Comparison of ENCODE assay signal across 19 cellular contexts in the genomic region with DNA sequence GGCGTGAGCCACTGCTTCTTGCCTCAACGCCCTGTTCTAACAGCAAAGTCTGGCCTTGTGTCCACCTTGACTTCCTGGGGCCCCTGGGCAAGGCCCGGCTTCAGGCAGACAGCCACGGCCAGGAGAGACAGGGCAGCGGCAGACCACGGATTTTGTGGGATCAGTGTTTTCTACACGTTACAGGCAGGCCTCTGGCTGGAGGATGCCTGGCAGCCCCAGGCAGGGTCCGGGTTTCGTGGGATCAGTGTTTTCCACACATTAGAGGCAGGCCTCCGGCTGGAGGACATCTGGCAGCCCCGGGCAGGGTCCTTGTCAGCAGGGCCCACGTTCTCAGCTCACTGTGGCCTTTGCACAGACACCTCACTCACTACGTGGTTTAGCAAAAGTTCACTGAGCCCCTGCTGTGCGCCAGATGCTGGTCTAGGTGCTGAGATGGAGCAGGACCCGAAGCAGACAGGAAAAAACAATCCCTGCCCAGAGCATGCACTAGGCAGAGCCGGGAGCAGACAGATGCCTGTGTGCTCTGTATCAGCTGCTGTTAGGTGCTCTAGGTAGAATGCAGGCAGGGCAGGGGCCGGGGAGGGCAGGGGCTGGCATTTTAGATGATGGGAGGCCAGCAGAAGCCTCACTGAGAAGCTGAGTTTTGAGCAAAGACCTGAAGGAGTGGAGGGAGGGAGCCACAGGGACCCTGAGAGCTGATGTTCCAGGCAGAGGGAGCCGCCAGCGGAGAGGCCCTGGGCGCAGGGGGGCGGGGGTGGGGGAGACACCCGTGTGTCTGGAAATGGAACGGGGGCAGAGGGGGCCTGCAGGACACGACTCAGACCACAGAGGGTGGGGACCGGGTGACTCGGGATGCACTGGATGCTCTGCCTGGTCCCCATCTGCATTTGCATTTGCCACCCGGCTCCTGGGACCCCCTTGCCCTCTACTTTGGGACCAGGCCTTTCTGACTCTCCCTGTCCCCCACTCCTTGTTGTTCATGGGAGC. TPM values are rescaled to one million over a fixed set of nuclear protein-coding genes. Genes with fewer than 3 reads are reported as not detected.
DNase-seq lines count a peak whose midpoint lies in the region; ATAC-seq and TF ChIP-seq lines count a peak whose summit lies in the region.
"Had no signal": no experiment of that assay in that cellular context is flagged by ENCODE, and none has a peak within 500 bp of the region (broad histone marks: within the 10 kb centered on the region; RNA-seq: fewer than 3 reads in every experiment).

No MANE protein-coding gene starts in this region.

- TF ChIP-seq CTCF in WTC11 (IDR thresholded peaks at IDR 0.05) (no peak), mesothelial cell of epicardium (IDR thresholded peaks at IDR 0.05; ENCODE audit: unreplicated experiment) (no peak)

- H3K27ac Mint-ChIP-seq in WTC11 = peak overlapping the region; percentile 68; the same call in 1 of the 2 replicates
- peak overlapping the region; percentile 81 for H3K27ac Mint-ChIP-seq in mesothelial cell of epicardium
- H3K27ac Mint-ChIP-seq: B cell; CD4-positive, alpha-beta memory T cell had no signal

- H3K9me3 Mint-ChIP-seq in WTC11 (no peaks in the 10 kb centered on the region), mesothelial cell of epicardium (no peaks in the 10 kb centered on the region)
- H3K9me3 Mint-ChIP-seq: CD4-positive, alpha-beta memory T cell; H9 had no signal

- CTCF ChIA-PET in WTC11 (lab: Charles Lee) = interaction anchor here (0.7 kb wide), 1 partner anchor 26 kb away, joined by 3 read pairs; no protein-coding TSS in a partner anchor

- POLR2A ChIA-PET in WTC11 (lab: Charles Lee) = no interaction called here

- H3K4me3 Mint-ChIP-seq in WTC11 (no peak overlapping the region), mesothelial cell of epicardium (no peak overlapping the region)
- H3K4me3 Mint-ChIP-seq: B cell; CD4-positive, alpha-beta memory T cell; H9 had no signal

- ATAC-seq in WTC11 = no peak
- no peak for ATAC-seq in HG03571 (IDR thresholded peaks at IDR 0.05; ENCODE audit: unreplicated experiment)
- no peak for ATAC-seq in GM19328 (IDR thresholded peaks at IDR 0.05; ENCODE audit: unreplicated experiment)

- peak; percentile 83 for DNase-seq in DMS 273 (lab: John Stamatoyannopoulos, UW; ENCODE audit: unreplicated experiment)
- DNase-seq in NCI-H2171 treated with DMSO at 0.1 percent for 48 hours (lab: John Stamatoyannopoulos, UW) = peak; percentile 81
- DNase-seq in WTC11 (ENCODE audit: low spot score) = no peak
- DNase-seq in mesothelial cell of epicardium (ENCODE audit: low spot score in 2 of 2, unreplicated experiment in 2 of 2) = no peak
- no peak for DNase-seq in hepatic stellate cell (ENCODE audit: low spot score)
- DNase-seq: ACHN; CD4-positive, alpha-beta memory T cell; H9; IMR-90; Kasumi-1; NCI-H2029 treated with DMSO at 0.1 percent for 48 hours; NCI-H2227 treated with DMSO at 0.1 percent for 48 hours; NCI-H526 treated with DMSO at 0.1 percent for 48 hours; NK-92 treated with Interleukin-12 subunit alpha and Interleukin-12 subunit beta, amount 100 ng/mL, for 24 hours; OCI-M1 had no signal

- H3K27me3 Mint-ChIP-seq in WTC11 (ENCODE audit: low read depth) = no peaks in the 10 kb centered on the region
- no peaks in the 10 kb centered on the region for H3K27me3 Mint-ChIP-seq in mesothelial cell of epicardium (ENCODE audit: low read depth)
- H3K27me3 Mint-ChIP-seq: B cell; CD4-positive, alpha-beta memory T cell had no signal

- H3K36me3 Mint-ChIP-seq in WTC11 (no peaks in the 10 kb centered on the region), mesothelial cell of epicardium (peaks cover 5% of the 10 kb centered on the region)

- peaks cover 17% of the 10 kb centered on the region for H3K4me1 Mint-ChIP-seq in WTC11
- peaks cover 17% of the 10 kb centered on the region for H3K4me1 Mint-ChIP-seq in mesothelial cell of epicardium
- H3K4me1 Mint-ChIP-seq: B cell; CD4-positive, alpha-beta memory T cell had no signal

TF ChIP-seq in WTC11, 78 proteins besides CTCF, POLR2A, EP300 and RAD21:
- TF ChIP-seq JUN (CRISPR knock-in tag; IDR thresholded peaks at IDR 0.05) = no peak
- TF ChIP-seq ESRRA (CRISPR knock-in tag; IDR thresholded peaks at IDR 0.05; ENCODE audit: borderline replicate concordance) = no peak
- TF ChIP-seq ZNF121 (CRISPR knock-in tag; IDR thresholded peaks at IDR 0.05) = no peak
- no peak for TF ChIP-seq TEAD1 (CRISPR knock-in tag; IDR thresholded peaks at IDR 0.05)
- TF ChIP-seq, protein P1, sequence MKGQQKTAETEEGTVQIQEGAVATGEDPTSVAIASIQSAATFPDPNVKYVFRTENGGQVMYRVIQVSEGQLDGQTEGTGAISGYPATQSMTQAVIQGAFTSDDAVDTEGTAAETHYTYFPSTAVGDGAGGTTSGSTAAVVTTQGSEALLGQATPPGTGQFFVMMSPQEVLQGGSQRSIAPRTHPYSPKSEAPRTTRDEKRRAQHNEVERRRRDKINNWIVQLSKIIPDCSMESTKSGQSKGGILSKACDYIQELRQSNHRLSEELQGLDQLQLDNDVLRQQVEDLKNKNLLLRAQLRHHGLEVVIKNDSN (CRISPR knock-in tag; IDR thresholded peaks at IDR 0.05) = no peak
- TF ChIP-seq ZNF317 (CRISPR knock-in tag; IDR thresholded peaks at IDR 0.05; ENCODE audit: borderline replicate concordance, low read depth) = no peak
- TF ChIP-seq, protein P2, sequence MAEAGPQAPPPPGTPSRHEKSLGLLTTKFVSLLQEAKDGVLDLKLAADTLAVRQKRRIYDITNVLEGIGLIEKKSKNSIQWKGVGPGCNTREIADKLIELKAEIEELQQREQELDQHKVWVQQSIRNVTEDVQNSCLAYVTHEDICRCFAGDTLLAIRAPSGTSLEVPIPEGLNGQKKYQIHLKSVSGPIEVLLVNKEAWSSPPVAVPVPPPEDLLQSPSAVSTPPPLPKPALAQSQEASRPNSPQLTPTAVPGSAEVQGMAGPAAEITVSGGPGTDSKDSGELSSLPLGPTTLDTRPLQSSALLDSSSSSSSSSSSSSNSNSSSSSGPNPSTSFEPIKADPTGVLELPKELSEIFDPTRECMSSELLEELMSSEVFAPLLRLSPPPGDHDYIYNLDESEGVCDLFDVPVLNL (CRISPR knock-in tag; IDR thresholded peaks at IDR 0.05; ENCODE audit: borderline replicate concordance, low read depth) = no peak
- TF ChIP-seq FOXP1 (CRISPR knock-in tag; IDR thresholded peaks at IDR 0.05; ENCODE audit: borderline replicate concordance) = no peak
- TF ChIP-seq, protein P3, sequence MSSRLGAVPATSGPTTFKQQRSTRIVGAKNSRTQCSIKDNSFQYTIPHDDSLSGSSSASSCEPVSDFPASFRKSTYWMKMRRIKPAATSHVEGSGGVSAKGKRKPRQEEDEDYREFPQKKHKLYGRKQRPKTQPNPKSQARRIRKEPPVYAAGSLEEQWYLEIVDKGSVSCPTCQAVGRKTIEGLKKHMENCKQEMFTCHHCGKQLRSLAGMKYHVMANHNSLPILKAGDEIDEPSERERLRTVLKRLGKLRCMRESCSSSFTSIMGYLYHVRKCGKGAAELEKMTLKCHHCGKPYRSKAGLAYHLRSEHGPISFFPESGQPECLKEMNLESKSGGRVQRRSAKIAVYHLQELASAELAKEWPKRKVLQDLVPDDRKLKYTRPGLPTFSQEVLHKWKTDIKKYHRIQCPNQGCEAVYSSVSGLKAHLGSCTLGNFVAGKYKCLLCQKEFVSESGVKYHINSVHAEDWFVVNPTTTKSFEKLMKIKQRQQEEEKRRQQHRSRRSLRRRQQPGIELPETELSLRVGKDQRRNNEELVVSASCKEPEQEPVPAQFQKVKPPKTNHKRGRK (CRISPR knock-in tag; IDR thresholded peaks at IDR 0.05; ENCODE audit: borderline replicate concordance) = no peak
- TF ChIP-seq ZNF219 (CRISPR knock-in tag; IDR thresholded peaks at IDR 0.05; ENCODE audit: borderline replicate concordance) = no peak
- TF ChIP-seq, protein P4, sequence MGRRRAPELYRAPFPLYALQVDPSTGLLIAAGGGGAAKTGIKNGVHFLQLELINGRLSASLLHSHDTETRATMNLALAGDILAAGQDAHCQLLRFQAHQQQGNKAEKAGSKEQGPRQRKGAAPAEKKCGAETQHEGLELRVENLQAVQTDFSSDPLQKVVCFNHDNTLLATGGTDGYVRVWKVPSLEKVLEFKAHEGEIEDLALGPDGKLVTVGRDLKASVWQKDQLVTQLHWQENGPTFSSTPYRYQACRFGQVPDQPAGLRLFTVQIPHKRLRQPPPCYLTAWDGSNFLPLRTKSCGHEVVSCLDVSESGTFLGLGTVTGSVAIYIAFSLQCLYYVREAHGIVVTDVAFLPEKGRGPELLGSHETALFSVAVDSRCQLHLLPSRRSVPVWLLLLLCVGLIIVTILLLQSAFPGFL (CRISPR knock-in tag; IDR thresholded peaks at IDR 0.05; ENCODE audit: borderline replicate concordance) = no peak

RNA-seq across cellular contexts. Expression of a gene that starts 25.0 kb away (rescaled TPM):
- total RNA-seq in WTC11 (2021) = 2.0 to 2.5 TPM (median 2.2 TPM) in 3 replicates
- total RNA-seq in mesothelial cell of epicardium = 11.7 to 14.8 TPM (median 12.2 TPM) in 3 replicates
- total RNA-seq: B cell; CD4-positive, alpha-beta memory T cell; IMR-90 had no signal

RNA-seq across cellular contexts. Expression of a gene that starts 32.3 kb away (rescaled TPM):
- 0.37 to 1.1 TPM (median 0.77 TPM) in 3 replicates for total RNA-seq in WTC11 (2021)
- total RNA-seq in mesothelial cell of epicardium = not detected in 3 replicates
- total RNA-seq: B cell; CD4-positive, alpha-beta memory T cell; H9; IMR-90; SK-MEL-5 had no signal

RNA-seq across cellular contexts. Expression of a gene that starts 46.2 kb away (rescaled TPM):
- total RNA-seq in WTC11 (2021) (69.8 to 77.7 TPM (median 73.9 TPM) in 3 replicates), mesothelial cell of epicardium (101 to 103 TPM (median 102 TPM) in 3 replicates)

Comparison
In these comparisons a context has a peak if more than half of its experiments do, and no peak if none do; other contexts are left out.
1. DNase-seq: peak in DMS 273 (single experiment) and NCI-H2171 treated with DMSO at 0.1 percent for 48 hours (single experiment); none in WTC11 (single experiment), mesothelial cell of epicardium (0 of 2) and hepatic stellate cell (single experiment).